Comparison of ENCODE assay signal across 19 cellular contexts in the genomic region with DNA sequence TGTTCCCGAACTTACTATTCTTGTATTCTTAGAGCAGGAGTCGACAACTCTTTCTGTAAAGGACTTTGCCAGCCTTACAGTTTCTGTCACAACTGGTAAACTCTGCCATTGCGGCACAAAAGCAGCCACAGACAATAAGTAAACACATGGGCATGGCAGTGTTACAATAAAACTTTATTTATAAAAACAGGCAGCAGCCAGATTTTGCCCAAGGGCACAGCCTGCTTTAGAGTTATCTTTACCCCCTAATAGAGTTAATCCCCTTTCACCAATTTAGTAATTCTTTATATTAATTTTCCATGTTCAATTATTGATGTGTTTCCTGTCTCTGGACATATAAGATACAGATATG. TPM values are rescaled to one million over a fixed set of nuclear protein-coding genes. Genes with fewer than 3 reads are reported as not detected.
DNase-seq lines count a peak whose midpoint lies in the region; ATAC-seq, FAIRE-seq and TF ChIP-seq lines count a peak whose summit lies in the region.
"Had no signal": no experiment of that assay in that cellular context is flagged by ENCODE, and none has a peak within 500 bp of the region (broad histone marks: within the 10 kb centered on the region; RNA-seq: fewer than 3 reads in every experiment).

No MANE protein-coding gene starts in this region.

- no peak overlapping the region for H2BK120ac ChIP-seq in neuronal stem cell (ENCODE audit: low read depth, low read length)

- no peak overlapping the region for H3K4me2 ChIP-seq in GM12878 (ENCODE audit: control insufficient read depth, insufficient read depth)
- no peak overlapping the region for H3K4me2 ChIP-seq in neuronal stem cell (ENCODE audit: insufficient read depth, low read length, poor library complexity, severe bottlenecking)
- H3K4me2 ChIP-seq: A549 had no signal

- H3K27me3 ChIP-seq in left ventricle myocardium inferior (ENCODE audit: low read depth) (no peaks in the 10 kb centered on the region), GM12878 (replicated peaks in 1 of 2; ENCODE audit: control insufficient read depth in 2 of 2, insufficient read depth in 2 of 2, low read length in 1 of 2) (no peaks in the 10 kb centered on the region; a peak in 1 of 4 replicates), neuronal stem cell (ENCODE audit: control insufficient read depth in 3 of 3, insufficient read depth in 3 of 3, low read depth in 1 of 3, low read length in 3 of 3) (no peaks in the 10 kb centered on the region), skeletal muscle tissue (ENCODE audit: control insufficient read depth in 3 of 3, insufficient read depth in 3 of 3, low read length in 3 of 3) (peaks cover 0 to 4% (median 0%) of the 10 kb centered on the region in 3 donors)

- FAIRE-seq in GM12878 (lab: Jason Lieb, UNC), result no peak
- FAIRE-seq: A549, GM19239, H1 had no signal

- H3K36me3 ChIP-seq in left ventricle myocardium inferior (peaks cover 8% of the 10 kb centered on the region), GM12878 (ENCODE audit: control insufficient read depth in 2 of 2, insufficient read depth in 2 of 2, low read length in 1 of 2) (no peaks in the 10 kb centered on the region), neuronal stem cell (replicated peaks in 1 of 2; ENCODE audit: control insufficient read depth in 2 of 2, insufficient read depth in 2 of 2, low read length in 2 of 2) (no peaks in the 10 kb centered on the region), skeletal muscle tissue (ENCODE audit: control insufficient read depth in 3 of 3, insufficient read depth in 3 of 3, low read length in 3 of 3) (no peaks in the 10 kb centered on the region)

- CTCF ChIA-PET in GM12878 (lab: Yijun Ruan, JAX), result no interaction called here

- no peaks in the 10 kb centered on the region for H3K79me2 ChIP-seq in GM12878 (ENCODE audit: control insufficient read depth, insufficient read depth, low read length)

- no peak for TF ChIP-seq RAD21 in GM12878 (IDR thresholded peaks at IDR 0.05; ENCODE audit: insufficient read depth, low read depth, low read length)

- H4K8ac ChIP-seq in neuronal stem cell (ENCODE audit: low read depth, low read length), result no peak overlapping the region

- no peak overlapping the region for H3K9ac ChIP-seq in GM12878 (ENCODE audit: control insufficient read depth, insufficient read depth, low read length)
- no peak overlapping the region for H3K9ac ChIP-seq in neuronal stem cell (ENCODE audit: low read depth, low read length, poor library complexity)
- H3K9ac ChIP-seq in skeletal muscle tissue (ENCODE audit: low read depth in 1 of 3, low read length in 3 of 3), result no peak overlapping the region

- 49% methylated on average over 3 of the region's 3 CpGs for WGBS in GM12878 (ENCODE audit: insufficient coverage, insufficient replicate concordance, low lambda C conversion rate, missing lambda C conversion rate)
- WGBS in neuronal stem cell (ENCODE audit: extremely low coverage in 2 of 2, insufficient read length in 2 of 2, insufficient replicate concordance in 1 of 2), 2 donors, result no CpG with 5 or more reads among the region's 3 CpGs

- H3K9me3 ChIP-seq in left ventricle myocardium inferior (replicated peaks) (no peaks in the 10 kb centered on the region), GM12878 (replicated peaks; ENCODE audit: control insufficient read depth, insufficient read depth, low read length) (no peaks in the 10 kb centered on the region), neuronal stem cell (replicated peaks in 1 of 2; ENCODE audit: control insufficient read depth in 2 of 2, insufficient read depth in 1 of 2, low read depth in 1 of 2, low read length in 2 of 2) (no peaks in the 10 kb centered on the region), skeletal muscle tissue (ENCODE audit: control insufficient read depth in 3 of 3, low read length in 3 of 3) (no peaks in the 10 kb centered on the region)
- H3K9me3 ChIP-seq: A549 had no signal

- H3K23ac ChIP-seq in neuronal stem cell (ENCODE audit: low read depth, low read length, poor library complexity), result no peak overlapping the region

- H3K4me3 ChIP-seq in left ventricle myocardium inferior (no peak overlapping the region), GM12878 (no peak overlapping the region), neuronal stem cell (ENCODE audit: low read length in 2 of 2) (no peak overlapping the region), skeletal muscle tissue (ENCODE audit: low read length in 3 of 3) (no peak overlapping the region)
- H3K4me3 ChIP-seq: A549 had no signal

- no peaks in the 10 kb centered on the region for H4K20me1 ChIP-seq in GM12878 (ENCODE audit: control insufficient read depth, insufficient read depth)

- DNase-seq in left ventricle myocardium inferior, result no peak
- no peak for DNase-seq in left ventricle myocardium superior
- DNase-seq in GM12878 (ENCODE audit: low read depth, low spot score), result no peak
- no peak for DNase-seq in neuronal stem cell (ENCODE audit: low spot score)
- DNase-seq in Kasumi-1 (lab: John Stamatoyannopoulos, UW), result no peak
- no peak for DNase-seq in iPS-NIHi7 (ENCODE audit: extremely low spot score)
- DNase-seq: AML-193; CD4-positive, alpha-beta memory T cell; DMS153; DMS79 treated with DMSO at 0.1 percent for 48 hours; GF-D8; H9 had no signal

- peak overlapping the region; percentile 56 for H2AK5ac ChIP-seq in neuronal stem cell (ENCODE audit: low read depth, low read length)

- H3K18ac ChIP-seq in neuronal stem cell (ENCODE audit: low read length), result peak overlapping the region; percentile 58

- H2BK12ac ChIP-seq in neuronal stem cell (ENCODE audit: low read length), result no peak overlapping the region

- H3K27ac ChIP-seq in left ventricle myocardium inferior (replicated peaks) (peak overlapping the region; percentile 82), GM12878 (ENCODE audit: control insufficient read depth, insufficient read depth) (no peak overlapping the region), neuronal stem cell (replicated peaks; ENCODE audit: low read length) (no peak overlapping the region), skeletal muscle tissue (ENCODE audit: low read depth, low read length) (peak overlapping the region; percentile 22)
- H3K27ac ChIP-seq: 22Rv1, A549, C4-2B had no signal

- ATAC-seq in left ventricle myocardium superior (no peak), GM12878 (no peak), HG02970 (IDR thresholded peaks at IDR 0.05; ENCODE audit: low FRiP score, unreplicated experiment) (no peak)
- ATAC-seq: A549 had no signal

- RAD21 ChIA-PET in GM12878 (lab: Charles Lee; ENCODE audit: unreplicated experiment), result no interaction called here

- SMC1A ChIA-PET in GM12878 (lab: Charles Lee; ENCODE audit: uncharacterized antibody, unreplicated experiment), result no interaction called here

- no peak for TF ChIP-seq EP300 in GM12878 (IDR thresholded peaks at IDR 0.05; ENCODE audit: borderline replicate concordance in 1 of 2, control insufficient read depth in 1 of 2, low read depth in 2 of 2, low read length in 2 of 2)

- TF ChIP-seq CTCF in left ventricle myocardium inferior (IDR thresholded peaks at IDR 0.05; ENCODE audit: borderline replicate concordance) (no peak), GM12878 (IDR thresholded peaks at IDR 0.05 in 2 of 3, conservative IDR thresholded peaks at IDR 0.05 in 1 of 3; ENCODE audit: control insufficient read depth in 2 of 3, extremely low read depth in 1 of 3, insufficient read depth in 1 of 3, low read depth in 3 of 3, low read length in 3 of 3) (no peak)

- no peak overlapping the region for H2BK15ac ChIP-seq in neuronal stem cell (ENCODE audit: low read length)

- H3K4ac ChIP-seq in neuronal stem cell (ENCODE audit: low read length), result no peak overlapping the region

- POLR2A ChIA-PET in GM12878 (lab: Charles Lee), result no interaction called here

- in situ Hi-C loops in GM12878 (cut with MboI), result no loop called here

- H2BK5ac ChIP-seq in neuronal stem cell (ENCODE audit: low read length), result peak overlapping the region; percentile 31

- no peaks in the 10 kb centered on the region for H3K79me1 ChIP-seq in neuronal stem cell (ENCODE audit: low read depth, low read length)

- TF ChIP-seq POLR2A in GM12878 (IDR thresholded peaks at IDR 0.05; ENCODE audit: low read depth, low read length), result no peak

- H4K91ac ChIP-seq in neuronal stem cell (ENCODE audit: low read depth, low read length, poor library complexity), result peak overlapping the region; percentile 54

- H3K14ac ChIP-seq in neuronal stem cell (ENCODE audit: low read length), result no peak overlapping the region

- BruUV-seq in GM12878 (replicated peaks; lab: Mats Ljungman, UMichigan), result no TSS peak

- H2AFZ ChIP-seq in GM12878 (ENCODE audit: control insufficient read depth, low read depth, low read length), result no peak overlapping the region
- H2AFZ ChIP-seq in neuronal stem cell (ENCODE audit: low read length), result no peak overlapping the region

- H3K4me1 ChIP-seq in left ventricle myocardium inferior (peaks cover 81% of the 10 kb centered on the region), GM12878 (ENCODE audit: control insufficient read depth, insufficient read depth, low read length) (no peaks in the 10 kb centered on the region), neuronal stem cell (ENCODE audit: control insufficient read depth in 2 of 2, insufficient read depth in 1 of 2, low read depth in 1 of 2, low read length in 2 of 2) (peaks cover 0 to 9% of the 10 kb centered on the region in 2 donors), skeletal muscle tissue (ENCODE audit: control insufficient read depth in 3 of 3, insufficient read depth in 3 of 3, low read length in 3 of 3) (peaks cover 11 to 29% (median 26%) of the 10 kb centered on the region in 3 donors)
- H3K4me1 ChIP-seq: A549 had no signal

- intact Hi-C loops in left ventricle myocardium inferior (cut with micrococcal nuclease), result no loop called here
- intact Hi-C loops in left ventricle myocardium superior (cut with micrococcal nuclease), result no loop called here
- intact Hi-C loops in GM12878 (cut with micrococcal nuclease; ENCODE audit: unreplicated experiment), result no loop called here

RNA-seq across cellular contexts. Expression of a gene that starts 19.4 kb away (rescaled TPM):
- total RNA-seq in left ventricle myocardium inferior (36.8 TPM), left ventricle myocardium superior (39.6 TPM), GM12878 (2014; rRNA removed) (0.73 and 2.6 TPM in 2 replicates), GM12878 (2014; rRNA removed; fragmentation: Illumina TruSeq; extraction: Trizol) (1.1 and 1.2 TPM in 2 replicates), GM12878 (2021) (1.5 TPM in 2 replicates), skeletal muscle tissue (86.6 TPM)
- 2.5 and 6.7 TPM in 2 replicates for total RNA-seq in GM12878 (2013; cell fraction: nucleolus; rRNA removed)
- 5.2 TPM for polyA plus RNA-seq in GM12878 (2011; ENCODE audit: low read depth)
- polyA plus RNA-seq in GM12878 (2011; rRNA removed) (2.0 and 2.9 TPM in 2 replicates), GM12878 (2014; fragmentation: Illumina TruSeq; extraction: Trizol) (0.90 and 0.95 TPM in 2 replicates), GM12878 (2014; fragmentation: Nextera tagmentation; extraction: Ambion mirVana) (under 1 TPM; 0.09 to 0.19 TPM), GM12878 (2014; rRNA removed) (0.67 and 1.2 TPM in 2 replicates), GM12878 (2016; fragmentation: Nextera tagmentation; extraction: Ambion mirVana) (under 1 TPM; 0.48 to 0.75 TPM)
- polyA plus RNA-seq in GM12878 (2011; cell fraction: cytosol; rRNA removed), result 1.4 and 1.8 TPM in 2 replicates
- 3.2 and 6.4 TPM in 2 replicates for polyA plus RNA-seq in GM12878 (2011; cell fraction: nucleus; rRNA removed)
- polyA plus RNA-seq in GM12878 (2012), result 6.1 and 6.6 TPM in 2 replicates
- polyA minus RNA-seq in GM12878 (2011; rRNA and poly(A)+ RNA removed), result 2.7 and 4.4 TPM in 2 replicates
- 1.6 and 3.2 TPM in 2 replicates for polyA minus RNA-seq in GM12878 (2011; cell fraction: cytosol; rRNA and poly(A)+ RNA removed)
- 2.9 and 5.0 TPM in 2 replicates for polyA minus RNA-seq in GM12878 (2011; cell fraction: nucleus; rRNA and poly(A)+ RNA removed)
- polyA plus RNA-seq in neuronal stem cell (2013, experiment 1 of 2), result 4.5 TPM
- 4.3 TPM for polyA plus RNA-seq in neuronal stem cell (2013, experiment 2 of 2)

Comparison
In these comparisons a context has a peak if more than half of its experiments do, and no peak if none do; other contexts are left out.
1. H3K27ac ChIP-seq: peak in left ventricle myocardium inferior (single experiment) and skeletal muscle tissue (single experiment); none in GM12878 (single experiment) and neuronal stem cell (single experiment).